ENCODE assay signal across 9 cellular contexts in the genomic region with DNA sequence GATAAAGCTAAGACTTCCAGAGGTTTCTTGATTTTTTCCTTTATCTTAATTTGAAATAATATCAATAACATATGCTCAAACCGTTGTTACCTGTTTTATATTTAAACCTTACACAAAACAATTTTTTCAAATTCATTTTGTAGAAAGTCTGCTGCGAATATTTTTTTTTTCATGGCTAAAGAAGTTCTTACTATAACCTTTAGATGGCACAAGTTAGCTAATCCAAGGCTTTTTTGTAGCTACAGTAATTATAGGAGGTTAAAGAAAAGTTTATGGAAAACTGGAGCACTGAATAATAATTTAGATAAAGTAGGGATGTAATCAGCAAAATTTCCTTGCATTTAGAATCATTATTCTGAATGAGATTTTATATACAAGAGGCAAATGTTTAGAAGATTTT.
DNase-seq lines count a peak whose midpoint lies in the region; ATAC-seq and TF ChIP-seq lines count a peak whose summit lies in the region.
"Had no signal": no experiment of that assay in that cellular context is flagged by ENCODE, and none has a peak within 500 bp of the region (broad histone marks: within the 10 kb centered on the region; RNA-seq: fewer than 3 reads in every experiment).

No MANE protein-coding gene starts in this region.

- H3K4me3 ChIP-seq in cardiac fibroblast (replicated peaks in 1 of 2; ENCODE audit: low read depth in 2 of 2, low read length in 2 of 2): no peak overlapping the region
- no peak overlapping the region for H3K4me3 ChIP-seq in neuronal stem cell (ENCODE audit: low read length in 2 of 2)

- H3K14ac ChIP-seq in neuronal stem cell (ENCODE audit: low read length): no peak overlapping the region

- H3K79me1 ChIP-seq in neuronal stem cell (ENCODE audit: low read depth, low read length): no peaks in the 10 kb centered on the region

- H3K4me1 Mint-ChIP-seq in nephron progenitor cell: peaks cover 14% of the 10 kb centered on the region
- no peaks in the 10 kb centered on the region for H3K4me1 Mint-ChIP-seq in activated T-cell treated with anti-CD3 and anti-CD28 coated beads, Interleukin-2, amount 50 U/mL, for 24 hours (ENCODE audit: low read depth)

- H4K8ac ChIP-seq in neuronal stem cell (ENCODE audit: low read depth, low read length): no peak overlapping the region

- no peak overlapping the region for H2AFZ ChIP-seq in neuronal stem cell (ENCODE audit: low read length)
- H2AFZ ChIP-seq: parathyroid adenoma had no signal

- ATAC-seq in HG03439 (IDR thresholded peaks at IDR 0.05; ENCODE audit: unreplicated experiment): no peak
- ATAC-seq in GM19324 (IDR thresholded peaks at IDR 0.05; ENCODE audit: low FRiP score, unreplicated experiment): no peak

- DNase-seq in GM03348 (ENCODE audit: low spot score) (peak; percentile 57), NCI-H1417 treated with DMSO at 0.1 percent for 48 hours (lab: John Stamatoyannopoulos, UW) (peak; percentile 17), cardiac fibroblast (ENCODE audit: low read depth in 2 of 2) (peak; percentile 75 to 78), nephron progenitor cell (no peak), neuronal stem cell (ENCODE audit: low spot score) (no peak)
- no peak for DNase-seq in activated T-cell treated with anti-CD3 and anti-CD28 coated beads, Interleukin-2, amount 50 U/mL, for 24 hours

- TF ChIP-seq CTCF in cardiac fibroblast (IDR thresholded peaks at IDR 0.05; ENCODE audit: low read depth, low read length) (peak; percentile 64), nephron progenitor cell (IDR thresholded peaks at IDR 0.05) (peak; percentile 59)

- H2BK5ac ChIP-seq in neuronal stem cell (ENCODE audit: low read length): no peak overlapping the region

- H3K36me3 ChIP-seq in neuronal stem cell (replicated peaks in 1 of 2; ENCODE audit: control insufficient read depth in 2 of 2, insufficient read depth in 2 of 2, low read length in 2 of 2): no peaks in the 10 kb centered on the region

- no peaks in the 10 kb centered on the region for H3K4me1 ChIP-seq in neuronal stem cell (ENCODE audit: control insufficient read depth in 2 of 2, insufficient read depth in 1 of 2, low read depth in 1 of 2, low read length in 2 of 2)
- H3K4me1 ChIP-seq: parathyroid adenoma had no signal

- H3K9me3 Mint-ChIP-seq in nephron progenitor cell: peaks cover 19% of the 10 kb centered on the region
- H3K9me3 Mint-ChIP-seq in activated T-cell treated with anti-CD3 and anti-CD28 coated beads, Interleukin-2, amount 50 U/mL, for 24 hours: no peaks in the 10 kb centered on the region

- no peak overlapping the region for H2AK5ac ChIP-seq in neuronal stem cell (ENCODE audit: low read depth, low read length)

- H3K23ac ChIP-seq in neuronal stem cell (ENCODE audit: low read depth, low read length, poor library complexity): no peak overlapping the region

- H3K27me3 Mint-ChIP-seq in nephron progenitor cell (ENCODE audit: low read depth, poor library complexity): peaks cover 5% of the 10 kb centered on the region
- H3K27me3 Mint-ChIP-seq in activated T-cell treated with anti-CD3 and anti-CD28 coated beads, Interleukin-2, amount 50 U/mL, for 24 hours: peaks cover 13% of the 10 kb centered on the region

- H3K9ac ChIP-seq in neuronal stem cell (ENCODE audit: low read depth, low read length, poor library complexity): no peak overlapping the region
- H3K9ac ChIP-seq: parathyroid adenoma had no signal

- H2BK12ac ChIP-seq in neuronal stem cell (ENCODE audit: low read length): no peak overlapping the region

- H3K27ac ChIP-seq in neuronal stem cell (replicated peaks; ENCODE audit: low read length): no peak overlapping the region
- H3K27ac ChIP-seq: parathyroid adenoma had no signal

- H3K36me3 Mint-ChIP-seq in nephron progenitor cell (ENCODE audit: low read depth): peaks cover 7% of the 10 kb centered on the region
- H3K36me3 Mint-ChIP-seq in activated T-cell treated with anti-CD3 and anti-CD28 coated beads, Interleukin-2, amount 50 U/mL, for 24 hours (ENCODE audit: low read depth): no peaks in the 10 kb centered on the region

- peaks cover 0 to 14% (median 0%) of the 10 kb centered on the region in 3 experiments for H3K27me3 ChIP-seq in neuronal stem cell (ENCODE audit: control insufficient read depth in 3 of 3, insufficient read depth in 3 of 3, low read depth in 1 of 3, low read length in 3 of 3)

- H2BK15ac ChIP-seq in neuronal stem cell (ENCODE audit: low read length): no peak overlapping the region

- no peak overlapping the region for H3K27ac Mint-ChIP-seq in nephron progenitor cell
- no peak overlapping the region for H3K27ac Mint-ChIP-seq in activated T-cell treated with anti-CD3 and anti-CD28 coated beads, Interleukin-2, amount 50 U/mL, for 24 hours

- no peak overlapping the region for H3K4me3 Mint-ChIP-seq in nephron progenitor cell
- H3K4me3 Mint-ChIP-seq in activated T-cell treated with anti-CD3 and anti-CD28 coated beads, Interleukin-2, amount 50 U/mL, for 24 hours: no peak overlapping the region

- H4K91ac ChIP-seq in neuronal stem cell (ENCODE audit: low read depth, low read length, poor library complexity): no peak overlapping the region

- H3K18ac ChIP-seq in neuronal stem cell (ENCODE audit: low read length): no peak overlapping the region

- no peak overlapping the region for H3K4ac ChIP-seq in neuronal stem cell (ENCODE audit: low read length)

- WGBS in neuronal stem cell (ENCODE audit: extremely low coverage in 2 of 2, insufficient read length in 2 of 2, insufficient replicate concordance in 1 of 2), 2 donors: no CpG with 5 or more reads among the region's 2 CpGs

- H3K9me3 ChIP-seq in neuronal stem cell (replicated peaks in 1 of 2; ENCODE audit: control insufficient read depth in 2 of 2, insufficient read depth in 1 of 2, low read depth in 1 of 2, low read length in 2 of 2): peaks cover 0 to 2% of the 10 kb centered on the region in 2 donors

- H2BK120ac ChIP-seq in neuronal stem cell (ENCODE audit: low read depth, low read length): no peak overlapping the region

- no peak overlapping the region for H3K4me2 ChIP-seq in neuronal stem cell (ENCODE audit: insufficient read depth, low read length, poor library complexity, severe bottlenecking)

Comparison
In these comparisons a context has a peak if more than half of its experiments do, and no peak if none do; other contexts are left out.
1. DNase-seq: peak in GM03348 (single experiment), NCI-H1417 treated with DMSO at 0.1 percent for 48 hours (single experiment) and cardiac fibroblast (2 of 2); none in nephron progenitor cell (single experiment), neuronal stem cell (single experiment) and activated T-cell treated with anti-CD3 and anti-CD28 coated beads, Interleukin-2, amount 50 U/mL, for 24 hours (single experiment).